In the genomic region with DNA sequence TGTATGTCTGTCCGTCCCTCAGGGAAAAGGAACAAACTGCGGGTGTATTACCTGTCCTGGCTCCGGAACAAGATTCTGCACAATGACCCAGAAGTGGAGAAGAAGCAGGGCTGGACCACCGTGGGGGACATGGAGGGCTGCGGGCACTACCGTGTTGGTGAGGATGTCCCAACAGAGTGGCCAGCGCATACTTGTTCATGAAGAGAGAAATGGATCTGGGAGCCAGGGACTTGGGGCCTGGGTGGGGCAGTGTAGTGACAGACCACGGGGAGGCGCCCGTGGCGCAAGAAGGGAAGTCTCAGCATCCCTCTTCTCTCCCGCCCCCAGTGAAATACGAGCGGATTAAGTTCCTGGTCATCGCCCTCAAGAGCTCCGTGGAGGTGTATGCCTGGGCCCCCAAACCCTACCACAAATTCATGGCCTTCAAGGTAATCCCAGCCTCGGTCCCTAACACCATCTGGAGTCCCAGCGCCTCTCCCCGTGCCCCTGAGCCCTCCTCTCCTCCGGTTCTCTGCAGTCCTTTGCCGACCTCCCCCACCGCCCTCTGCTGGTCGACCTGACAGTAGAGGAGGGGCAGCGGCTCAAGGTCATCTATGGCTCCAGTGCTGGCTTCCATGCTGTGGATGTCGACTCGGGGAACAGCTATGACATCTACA, we compare ENCODE assay signal across 17 cellular contexts. TPM values are rescaled to one million over a fixed set of nuclear protein-coding genes. Genes with fewer than 3 reads are reported as not detected.
DNase-seq lines count a peak whose midpoint lies in the region; ATAC-seq, FAIRE-seq and TF ChIP-seq lines count a peak whose summit lies in the region.
"Had no signal": no experiment of that assay in that cellular context is flagged by ENCODE, and none has a peak within 500 bp of the region (broad histone marks: within the 10 kb centered on the region; RNA-seq: fewer than 3 reads in every experiment).

No MANE protein-coding gene starts in this region.

- no peak overlapping the region for H2BK120ac ChIP-seq in mesenchymal stem cell (ENCODE audit: low read depth, low read length)

- FAIRE-seq in GM12878 (lab: Jason Lieb, UNC): no peak

- H2BK12ac ChIP-seq in mesenchymal stem cell (ENCODE audit: low read length in 2 of 2): no peak overlapping the region

- POLR2A ChIA-PET in HEK293 (lab: Yijun Ruan, JAX) (no interaction called here), GM12878 (lab: Charles Lee) (no interaction called here)

- H3K4me1 ChIP-seq in HEK293 (ENCODE audit: control insufficient read depth, insufficient read depth, low read length) (no peaks in the 10 kb centered on the region), GM12878 (ENCODE audit: control insufficient read depth, insufficient read depth, low read length) (peaks cover 10% of the 10 kb centered on the region; the same call in 1 of the 2 replicates), mesenchymal stem cell (ENCODE audit: control insufficient read depth, insufficient read depth, low read depth, low read length) (peaks cover 8% of the 10 kb centered on the region), transverse colon (peaks cover 0 to 21% (median 19%) of the 10 kb centered on the region in 4 donors)
- H3K4me1 ChIP-seq: prostate gland, uterus had no signal

- no peaks in the 10 kb centered on the region for H3K79me2 ChIP-seq in GM12878 (ENCODE audit: control insufficient read depth, insufficient read depth, low read length)

- WGBS in GM12878 (ENCODE audit: insufficient coverage, insufficient replicate concordance, low lambda C conversion rate, missing lambda C conversion rate): 92% methylated on average over 26 of the region's 26 CpGs
- WGBS in mesenchymal stem cell: 81% methylated on average over 26 of the region's 26 CpGs
- WGBS in transverse colon (ENCODE audit: low coverage in 1 of 2), 2 donors: 79 to 81% methylated on average over 5 to 26 of the region's 26 CpGs

- H3K27ac Mint-ChIP-seq in T-helper 2 cell treated with Interferon-gamma antibody and Interleukin-4, amounts not matched to agents 5 μg/mL and 100 μg/mL, for 36 hours: no peak overlapping the region
- H3K27ac Mint-ChIP-seq: mesothelial cell of epicardium had no signal

- H3K36me3 Mint-ChIP-seq in T-helper 2 cell treated with Interferon-gamma antibody and Interleukin-4, amounts not matched to agents 5 μg/mL and 100 μg/mL, for 36 hours (ENCODE audit: low read depth): peaks cover 16% of the 10 kb centered on the region

- no peak for TF ChIP-seq RAD21 in GM12878 (IDR thresholded peaks at IDR 0.05; ENCODE audit: insufficient read depth, low read depth, low read length)

- no peak overlapping the region for H3K23ac ChIP-seq in mesenchymal stem cell (ENCODE audit: low read length in 2 of 2)

- H3K27me3 ChIP-seq in GM12878 (replicated peaks in 1 of 2; ENCODE audit: control insufficient read depth in 2 of 2, insufficient read depth in 2 of 2, low read length in 1 of 2) (no peaks in the 10 kb centered on the region), mesenchymal stem cell (ENCODE audit: control insufficient read depth in 1 of 2, insufficient read depth in 1 of 2, low read length in 2 of 2) (peaks cover 0 to 14% of the 10 kb centered on the region in 2 experiments), transverse colon (peaks cover 13% of the 10 kb centered on the region)

- in situ Hi-C loops in GM12878 (cut with MboI) (no loop called here), transverse colon (cut with MboI; ENCODE audit: low pct_ligation_motif_present in 1 of 4, low pct_unique_long_range_greater_than_20kb in 1 of 4, low sequenced_read_pairs in 3 of 4) (loop anchor here in 2 of 4 donors (25.0 kb wide), 1 partner anchor 109 kb away; a partner anchor contains a TSS), GM13976 (cut with MboI; ENCODE audit: low sequenced_read_pairs, unreplicated experiment) (no loop called here)

- no peaks in the 10 kb centered on the region for H3K9me3 Mint-ChIP-seq in T-helper 2 cell treated with Interferon-gamma antibody and Interleukin-4, amounts not matched to agents 5 μg/mL and 100 μg/mL, for 36 hours
- H3K9me3 Mint-ChIP-seq: mesothelial cell of epicardium had no signal

- H3K4ac ChIP-seq in mesenchymal stem cell (ENCODE audit: low read depth in 1 of 2, low read length in 2 of 2): no peak overlapping the region

- no peak overlapping the region for H3K4me3 ChIP-seq in AG10803 (ENCODE audit: low read length)
- H3K4me3 ChIP-seq in HEK293 (ENCODE audit: low read depth, low read length): no peak overlapping the region
- no peak overlapping the region for H3K4me3 ChIP-seq in GM12878
- H3K4me3 ChIP-seq in mesenchymal stem cell (ENCODE audit: insufficient read depth in 1 of 2, low read depth in 1 of 2, low read length in 2 of 2): no peak overlapping the region
- no peak overlapping the region for H3K4me3 ChIP-seq in transverse colon
- H3K4me3 ChIP-seq: BLaER1 treated with 17β-estradiol and CSF1 and Interleukin-3, amounts not matched to agents 10 nM and 100 nM; prostate gland; uterus had no signal

- H3K27me3 Mint-ChIP-seq in T-helper 2 cell treated with Interferon-gamma antibody and Interleukin-4, amounts not matched to agents 5 μg/mL and 100 μg/mL, for 36 hours (ENCODE audit: low read depth): peaks cover 3% of the 10 kb centered on the region

- H3K9me3 ChIP-seq in HEK293 (ENCODE audit: control insufficient read depth, insufficient read depth, low read depth, low read length) (no peaks in the 10 kb centered on the region), GM12878 (replicated peaks; ENCODE audit: control insufficient read depth, insufficient read depth, low read length) (no peaks in the 10 kb centered on the region; the same call in 2 of the 3 replicates), mesenchymal stem cell (ENCODE audit: control insufficient read depth, low read length) (no peaks in the 10 kb centered on the region), transverse colon (no peaks in the 10 kb centered on the region)
- H3K9me3 ChIP-seq: BLaER1 treated with 17β-estradiol and CSF1 and Interleukin-3, amounts not matched to agents 10 nM and 100 nM; prostate gland; uterus had no signal

- H2BK15ac ChIP-seq in mesenchymal stem cell (ENCODE audit: low read depth, poor library complexity, severe bottlenecking): no peak overlapping the region

- no peaks in the 10 kb centered on the region for H4K20me1 ChIP-seq in GM12878 (ENCODE audit: control insufficient read depth, insufficient read depth)

- SMC1A ChIA-PET in GM12878 (lab: Charles Lee; ENCODE audit: uncharacterized antibody, unreplicated experiment): no interaction called here

- peaks cover 8% of the 10 kb centered on the region for H3K4me1 Mint-ChIP-seq in T-helper 2 cell treated with Interferon-gamma antibody and Interleukin-4, amounts not matched to agents 5 μg/mL and 100 μg/mL, for 36 hours (ENCODE audit: low read depth)

- DNase-seq in AG10803 (ENCODE audit: low read depth) (no peak), GM12878 (ENCODE audit: low read depth, low spot score) (no peak), mesenchymal stem cell (no peak), transverse colon (no peak), dermis blood vessel endothelial cell (no peak), GM13976 (ENCODE audit: low spot score) (no peak)
- DNase-seq in T-helper 2 cell treated with Interferon-gamma antibody and Interleukin-4, amounts not matched to agents 5 μg/mL and 100 μg/mL, for 36 hours (ENCODE audit: low spot score): no peak
- DNase-seq: central memory CD4-positive, alpha-beta T cell; uterus had no signal

- H3K9ac ChIP-seq in GM12878 (ENCODE audit: control insufficient read depth, insufficient read depth, low read length) (no peak overlapping the region), mesenchymal stem cell (ENCODE audit: low read length) (no peak overlapping the region)

- intact Hi-C loops in GM12878 (cut with micrococcal nuclease; ENCODE audit: unreplicated experiment) (no loop called here), transverse colon (cut with DNase I; ENCODE audit: low total_unique reads) (loop anchor here (10.0 kb wide), 1 partner anchor 161 kb away; a partner anchor contains a TSS)

- H3K36me3 ChIP-seq in HEK293 (ENCODE audit: control insufficient read depth in 2 of 2, insufficient read depth in 1 of 2, low read length in 2 of 2) (peaks cover under 1 to 83% of the 10 kb centered on the region in 2 experiments; a peak in 2 of 3 replicates), GM12878 (ENCODE audit: control insufficient read depth in 2 of 2, insufficient read depth in 2 of 2, low read length in 1 of 2) (peaks cover 3 to 20% of the 10 kb centered on the region in 2 experiments; a peak in 3 of 4 replicates), mesenchymal stem cell (ENCODE audit: control insufficient read depth in 1 of 2, insufficient read depth in 2 of 2, low read depth in 1 of 2, low read length in 2 of 2) (peaks cover 62 to 99% of the 10 kb centered on the region in 2 experiments), transverse colon (peaks cover 0 to 42% (median 19%) of the 10 kb centered on the region in 4 donors)
- H3K36me3 ChIP-seq: uterus had no signal

- peaks cover 3% of the 10 kb centered on the region for H3K79me1 ChIP-seq in mesenchymal stem cell (replicated peaks; ENCODE audit: low read length, poor library complexity, severe bottlenecking)

- no peak overlapping the region for H2AK5ac ChIP-seq in mesenchymal stem cell (ENCODE audit: low read length, severe bottlenecking)

- RAD21 ChIA-PET in GM12878 (lab: Charles Lee; ENCODE audit: unreplicated experiment): no interaction called here

- H3K14ac ChIP-seq in mesenchymal stem cell (ENCODE audit: low read length in 2 of 2): no peak overlapping the region

- TF ChIP-seq EP300 in GM12878 (IDR thresholded peaks at IDR 0.05; ENCODE audit: borderline replicate concordance in 1 of 2, control insufficient read depth in 1 of 2, low read depth in 2 of 2, low read length in 2 of 2) (no peak), transverse colon (IDR thresholded peaks at IDR 0.05; ENCODE audit: low read depth) (no peak)

- 0 out of 2 replicates have a peak, but pooled peaks have one; percentile 6 for TF ChIP-seq CTCF in AG10803 (conservative IDR thresholded peaks at IDR 0.05; ENCODE audit: low read length)
- TF ChIP-seq CTCF in HEK293 (tag by site-specific recombination; IDR thresholded peaks at IDR 0.05): 0 out of 2 replicates have a peak, but pooled peaks have one; percentile 14
- TF ChIP-seq CTCF in GM12878 (IDR thresholded peaks at IDR 0.05 in 2 of 3, conservative IDR thresholded peaks at IDR 0.05 in 1 of 3; ENCODE audit: control insufficient read depth in 2 of 3, extremely low read depth in 1 of 3, insufficient read depth in 1 of 3, low read depth in 3 of 3, low read length in 3 of 3): no peak
- no peak for TF ChIP-seq CTCF in transverse colon (IDR thresholded peaks at IDR 0.05)
- no peak for TF ChIP-seq CTCF in GM13976 (IDR thresholded peaks at IDR 0.05; ENCODE audit: borderline replicate concordance, control extremely low read depth, extremely low read depth, insufficient read depth, missing control alignments)

- CTCF ChIA-PET in HEK293 (lab: Yijun Ruan, JAX): interaction anchor here (1.1 to 1.5 kb wide), 2 partner anchors 92 to 163 kb away, joined by 3 to 5 read pairs; no protein-coding TSS in a partner anchor
- CTCF ChIA-PET in GM12878 (lab: Yijun Ruan, JAX): no interaction called here

- no peak overlapping the region for H2AFZ ChIP-seq in GM12878 (ENCODE audit: control insufficient read depth, low read depth, low read length)
- H2AFZ ChIP-seq in mesenchymal stem cell (ENCODE audit: low read depth, low read length): no peak overlapping the region

- no peak overlapping the region for H3K18ac ChIP-seq in mesenchymal stem cell (ENCODE audit: low read depth in 1 of 2, low read length in 2 of 2)

- H2BK5ac ChIP-seq in mesenchymal stem cell (ENCODE audit: low read depth, low read length, poor library complexity, severe bottlenecking): no peak overlapping the region

- TF ChIP-seq POLR2A in GM12878 (IDR thresholded peaks at IDR 0.05; ENCODE audit: low read depth, low read length) (no peak), transverse colon (IDR thresholded peaks at IDR 0.05) (no peak)

- no peak overlapping the region for H4K91ac ChIP-seq in mesenchymal stem cell (ENCODE audit: low read length)

- H3K27ac ChIP-seq in HEK293 (ENCODE audit: extremely low read depth, low read depth, low read length) (no peak overlapping the region), GM12878 (ENCODE audit: control insufficient read depth, insufficient read depth) (no peak overlapping the region), mesenchymal stem cell (ENCODE audit: low read length, poor library complexity, severe bottlenecking) (no peak overlapping the region), transverse colon (no peak overlapping the region)
- H3K27ac ChIP-seq: BLaER1 treated with 17β-estradiol and CSF1 and Interleukin-3, amounts not matched to agents 10 nM and 100 nM; prostate gland; uterus had no signal

- H3K4me3 Mint-ChIP-seq in T-helper 2 cell treated with Interferon-gamma antibody and Interleukin-4, amounts not matched to agents 5 μg/mL and 100 μg/mL, for 36 hours: no peak overlapping the region
- H3K4me3 Mint-ChIP-seq: mesothelial cell of epicardium had no signal

- BruUV-seq in GM12878 (replicated peaks; lab: Mats Ljungman, UMichigan): TSS peak; percentile 70

- H3K4me2 ChIP-seq in GM12878 (ENCODE audit: control insufficient read depth, insufficient read depth) (no peak overlapping the region), mesenchymal stem cell (ENCODE audit: low read length, poor library complexity, severe bottlenecking) (no peak overlapping the region)

- peak overlapping the region; percentile 45 for H4K8ac ChIP-seq in mesenchymal stem cell (ENCODE audit: low read length)

- ATAC-seq in GM12878: no peak
- ATAC-seq: HCT116 had no signal

RNA-seq across cellular contexts. Expression of a gene that starts 3.5 kb away (rescaled TPM):
- 0.31 TPM in 1 of 2 replicates, not detected in the other for total RNA-seq in GM12878 (2013; cell fraction: nucleolus; rRNA removed)
- total RNA-seq in GM12878 (2014; rRNA removed) (0.23 and 0.33 TPM in 2 replicates), GM12878 (2014; rRNA removed; fragmentation: Illumina TruSeq; extraction: Trizol) (0.18 TPM in 1 of 2 replicates, not detected in the other), GM12878 (2021) (0.16 and 0.46 TPM in 2 replicates), transverse colon (1 to 10 TPM in 3 of 4 donors, not detected in 1; 1.8 to 3.2 (median 2.1) TPM), dermis blood vessel endothelial cell (0.68 and 1.1 TPM in 2 replicates)
- polyA plus RNA-seq in GM12878 (2011; ENCODE audit: low read depth): 0.28 TPM
- polyA plus RNA-seq in GM12878 (2011; rRNA removed) (0.05 TPM in 1 of 2 replicates, not detected in the other), GM12878 (2014; fragmentation: Illumina TruSeq; extraction: Trizol) (0.09 TPM in 1 of 2 replicates, not detected in the other), GM12878 (2014; fragmentation: Nextera tagmentation; extraction: Ambion mirVana) (not detected), GM12878 (2014; rRNA removed) (0.18 TPM in 1 of 2 replicates, not detected in the other), GM12878 (2016; fragmentation: Nextera tagmentation; extraction: Ambion mirVana) (under 1 TPM; 0.07 to 0.11 TPM)
- polyA plus RNA-seq in GM12878 (2011; cell fraction: cytosol; rRNA removed): 0.02 and 0.03 TPM in 2 replicates
- 0.15 and 0.51 TPM in 2 replicates for polyA plus RNA-seq in GM12878 (2011; cell fraction: nucleus; rRNA removed)
- polyA plus RNA-seq in GM12878 (2012): 0.48 and 0.53 TPM in 2 replicates
- 0.05 TPM in 1 of 2 replicates, not detected in the other for polyA minus RNA-seq in GM12878 (2011; rRNA and poly(A)+ RNA removed)
- not detected in 2 replicates for polyA minus RNA-seq in GM12878 (2011; cell fraction: cytosol; rRNA and poly(A)+ RNA removed)
- polyA minus RNA-seq in GM12878 (2011; cell fraction: nucleus; rRNA and poly(A)+ RNA removed): 0.73 and 1.1 TPM in 2 replicates
- 0.17 TPM for polyA plus RNA-seq in mesenchymal stem cell (2013, experiment 1 of 2)
- polyA plus RNA-seq in mesenchymal stem cell (2013, experiment 2 of 2): 0.23 TPM

RNA-seq across cellular contexts. Expression of a gene that starts 7.1 kb away (rescaled TPM):
- total RNA-seq in GM12878 (2013; cell fraction: nucleolus; rRNA removed): 0.33 TPM in 1 of 2 replicates, not detected in the other
- total RNA-seq in GM12878 (2014; rRNA removed) (0.11 TPM in 1 of 2 replicates, not detected in the other), GM12878 (2014; rRNA removed; fragmentation: Illumina TruSeq; extraction: Trizol) (not detected in 2 replicates), GM12878 (2021) (0.08 and 0.10 TPM in 2 replicates), transverse colon (under 1 TPM in 1 of 4 donors, not detected in 3; 0.32 TPM), dermis blood vessel endothelial cell (0.85 and 3.6 TPM in 2 replicates)
- polyA plus RNA-seq in GM12878 (2011; ENCODE audit: low read depth): 0.10 TPM
- polyA plus RNA-seq in GM12878 (2011; rRNA removed) (0.05 TPM in 1 of 2 replicates, not detected in the other), GM12878 (2014; fragmentation: Illumina TruSeq; extraction: Trizol) (not detected in 2 replicates), GM12878 (2014; fragmentation: Nextera tagmentation; extraction: Ambion mirVana) (under 1 TPM in 1 of 2 experiments, not detected in 1; 0.05 TPM), GM12878 (2014; rRNA removed) (0.22 TPM in 1 of 2 replicates, not detected in the other), GM12878 (2016; fragmentation: Nextera tagmentation; extraction: Ambion mirVana) (not detected)
- 0.03 TPM in 1 of 2 replicates, not detected in the other for polyA plus RNA-seq in GM12878 (2011; cell fraction: cytosol; rRNA removed)
- 0.45 and 0.61 TPM in 2 replicates for polyA plus RNA-seq in GM12878 (2011; cell fraction: nucleus; rRNA removed)
- 0.10 and 0.15 TPM in 2 replicates for polyA plus RNA-seq in GM12878 (2012)
- not detected in 2 replicates for polyA minus RNA-seq in GM12878 (2011; rRNA and poly(A)+ RNA removed)
- polyA minus RNA-seq in GM12878 (2011; cell fraction: cytosol; rRNA and poly(A)+ RNA removed): not detected in 2 replicates
- not detected in 2 replicates for polyA minus RNA-seq in GM12878 (2011; cell fraction: nucleus; rRNA and poly(A)+ RNA removed)
- polyA plus RNA-seq in mesenchymal stem cell (2013, experiment 1 of 2): 0.14 TPM
- polyA plus RNA-seq in mesenchymal stem cell (2013, experiment 2 of 2): 0.22 TPM
- total RNA-seq: HT-29, NCI-H460 had no signal

RNA-seq across cellular contexts. Expression of a gene that starts 36.3 kb away (rescaled TPM):
- not detected in 2 replicates for total RNA-seq in GM12878 (2013; cell fraction: nucleolus; rRNA removed)
- total RNA-seq in GM12878 (2014; rRNA removed) (0.06 and 0.49 TPM in 2 replicates), GM12878 (2014; rRNA removed; fragmentation: Illumina TruSeq; extraction: Trizol) (0.04 and 0.14 TPM in 2 replicates), GM12878 (2021) (0.67 and 0.74 TPM in 2 replicates), transverse colon (not detected), dermis blood vessel endothelial cell (not detected in 2 replicates)
- polyA plus RNA-seq in GM12878 (2011; ENCODE audit: low read depth): 1.9 TPM
- polyA plus RNA-seq in GM12878 (2011; rRNA removed) (not detected in 2 replicates), GM12878 (2014; fragmentation: Illumina TruSeq; extraction: Trizol) (0.25 and 0.59 TPM in 2 replicates), GM12878 (2014; fragmentation: Nextera tagmentation; extraction: Ambion mirVana) (under 1 TPM; 0.05 to 0.11 TPM), GM12878 (2014; rRNA removed) (0.28 and 0.43 TPM in 2 replicates), GM12878 (2016; fragmentation: Nextera tagmentation; extraction: Ambion mirVana) (under 1 TPM; 0.35 to 0.64 TPM)
- polyA plus RNA-seq in GM12878 (2011; cell fraction: cytosol; rRNA removed): 0.03 and 0.12 TPM in 2 replicates
- polyA plus RNA-seq in GM12878 (2011; cell fraction: nucleus; rRNA removed): 0.04 and 0.07 TPM in 2 replicates
- polyA plus RNA-seq in GM12878 (2012): 1.1 and 2.5 TPM in 2 replicates
- polyA minus RNA-seq in GM12878 (2011; rRNA and poly(A)+ RNA removed): 0.15 and 0.26 TPM in 2 replicates
- polyA minus RNA-seq in GM12878 (2011; cell fraction: cytosol; rRNA and poly(A)+ RNA removed): not detected in 2 replicates
- polyA minus RNA-seq in GM12878 (2011; cell fraction: nucleus; rRNA and poly(A)+ RNA removed): not detected in 2 replicates
- polyA plus RNA-seq in mesenchymal stem cell (2013, experiment 1 of 2): 0.03 TPM
- polyA plus RNA-seq in mesenchymal stem cell (2013, experiment 2 of 2): not detected
- total RNA-seq: epithelial cell of proximal tubule, HT-29, mesothelial cell of epicardium, NCI-H460, prostate gland, uterus had no signal

RNA-seq across cellular contexts. Expression of a gene that starts 44.0 kb away (rescaled TPM):
- total RNA-seq in GM12878 (2013; cell fraction: nucleolus; rRNA removed): 39.8 and 41.2 TPM in 2 replicates
- 82.7 and 91.4 TPM in 2 replicates for total RNA-seq in GM12878 (2014; rRNA removed)
- total RNA-seq in GM12878 (2014; rRNA removed; fragmentation: Illumina TruSeq; extraction: Trizol): 32.1 and 35.2 TPM in 2 replicates
- 73.7 and 82.2 TPM in 2 replicates for total RNA-seq in GM12878 (2021)
- 14.1 TPM for polyA plus RNA-seq in GM12878 (2011; ENCODE audit: low read depth)
- 11.8 and 28.2 TPM in 2 replicates for polyA plus RNA-seq in GM12878 (2011; rRNA removed)
- 50.2 TPM in 2 replicates for polyA plus RNA-seq in GM12878 (2011; cell fraction: cytosol; rRNA removed)
- polyA plus RNA-seq in GM12878 (2011; cell fraction: nucleus; rRNA removed): 59.6 and 63.5 TPM in 2 replicates
- polyA plus RNA-seq in GM12878 (2012): 33.1 and 38.0 TPM in 2 replicates
- polyA plus RNA-seq in GM12878 (2014; fragmentation: Illumina TruSeq; extraction: Trizol): 19.1 and 59.2 TPM in 2 replicates
- 10 to 100 TPM in 1 of 2 experiments, 1 to 10 TPM in 1; 5.8 to 10.9 TPM for polyA plus RNA-seq in GM12878 (2014; fragmentation: Nextera tagmentation; extraction: Ambion mirVana)
- polyA plus RNA-seq in GM12878 (2014; rRNA removed): 70.9 and 72.5 TPM in 2 replicates
- 100 to 1,000 TPM; 141 to 142 TPM for polyA plus RNA-seq in GM12878 (2016; fragmentation: Nextera tagmentation; extraction: Ambion mirVana)
- 23.3 and 40.2 TPM in 2 replicates for polyA minus RNA-seq in GM12878 (2011; rRNA and poly(A)+ RNA removed)
- 12.2 and 13.4 TPM in 2 replicates for polyA minus RNA-seq in GM12878 (2011; cell fraction: cytosol; rRNA and poly(A)+ RNA removed)
- polyA minus RNA-seq in GM12878 (2011; cell fraction: nucleus; rRNA and poly(A)+ RNA removed): 32.0 and 59.6 TPM in 2 replicates
- 37.5 TPM for polyA plus RNA-seq in mesenchymal stem cell (2013, experiment 1 of 2)
- 36.9 TPM for polyA plus RNA-seq in mesenchymal stem cell (2013, experiment 2 of 2)
- total RNA-seq in transverse colon: 100 to 1,000 TPM in 1 of 4 donors, 10 to 100 TPM in 3; 62.4 to 120 (median 83.9) TPM
- 59.2 and 67.8 TPM in 2 replicates for total RNA-seq in dermis blood vessel endothelial cell

RNA-seq across cellular contexts. Expression of a gene that starts 44.3 kb away (rescaled TPM):
- total RNA-seq in GM12878 (2013; cell fraction: nucleolus; rRNA removed): 36.5 and 46.0 TPM in 2 replicates
- 47.6 and 52.9 TPM in 2 replicates for total RNA-seq in GM12878 (2014; rRNA removed)
- 57.4 and 63.9 TPM in 2 replicates for total RNA-seq in GM12878 (2014; rRNA removed; fragmentation: Illumina TruSeq; extraction: Trizol)
- 86.5 and 91.3 TPM in 2 replicates for total RNA-seq in GM12878 (2021)
- 69.5 TPM for polyA plus RNA-seq in GM12878 (2011; ENCODE audit: low read depth)
- polyA plus RNA-seq in GM12878 (2011; rRNA removed): 58.4 and 90.7 TPM in 2 replicates
- polyA plus RNA-seq in GM12878 (2011; cell fraction: cytosol; rRNA removed): 174 and 192 TPM in 2 replicates
- 178 and 241 TPM in 2 replicates for polyA plus RNA-seq in GM12878 (2011; cell fraction: nucleus; rRNA removed)
- 87.5 and 90.3 TPM in 2 replicates for polyA plus RNA-seq in GM12878 (2012)
- polyA plus RNA-seq in GM12878 (2014; fragmentation: Illumina TruSeq; extraction: Trizol): 132 and 147 TPM in 2 replicates
- 10 to 100 TPM; 33.6 to 35.3 TPM for polyA plus RNA-seq in GM12878 (2014; fragmentation: Nextera tagmentation; extraction: Ambion mirVana)
- polyA plus RNA-seq in GM12878 (2014; rRNA removed): 87.1 and 87.9 TPM in 2 replicates
- polyA plus RNA-seq in GM12878 (2016; fragmentation: Nextera tagmentation; extraction: Ambion mirVana): 10 to 100 TPM; 49.7 to 57.7 TPM
- polyA minus RNA-seq in GM12878 (2011; rRNA and poly(A)+ RNA removed): 68.8 and 133 TPM in 2 replicates
- 54.1 and 60.8 TPM in 2 replicates for polyA minus RNA-seq in GM12878 (2011; cell fraction: cytosol; rRNA and poly(A)+ RNA removed)
- polyA minus RNA-seq in GM12878 (2011; cell fraction: nucleus; rRNA and poly(A)+ RNA removed): 41.7 and 74.5 TPM in 2 replicates
- 84.3 TPM for polyA plus RNA-seq in mesenchymal stem cell (2013, experiment 1 of 2)
- 84.9 TPM for polyA plus RNA-seq in mesenchymal stem cell (2013, experiment 2 of 2)
- 100 to 1,000 TPM in 1 of 4 donors, 10 to 100 TPM in 3; 57.2 to 348 (median 73.7) TPM for total RNA-seq in transverse colon
- 13.6 and 23.7 TPM in 2 replicates for total RNA-seq in dermis blood vessel endothelial cell

Comparison
In these comparisons a context has a peak if more than half of its experiments do, and no peak if none do; other contexts are left out.
1. CTCF ChIP-seq: peak in AG10803 (single experiment) and HEK293 (single experiment); none in GM12878 (0 of 3), transverse colon (0 of 5) and GM13976 (single experiment).